ENCODE assay signal across 6 cellular contexts in the genomic region with DNA sequence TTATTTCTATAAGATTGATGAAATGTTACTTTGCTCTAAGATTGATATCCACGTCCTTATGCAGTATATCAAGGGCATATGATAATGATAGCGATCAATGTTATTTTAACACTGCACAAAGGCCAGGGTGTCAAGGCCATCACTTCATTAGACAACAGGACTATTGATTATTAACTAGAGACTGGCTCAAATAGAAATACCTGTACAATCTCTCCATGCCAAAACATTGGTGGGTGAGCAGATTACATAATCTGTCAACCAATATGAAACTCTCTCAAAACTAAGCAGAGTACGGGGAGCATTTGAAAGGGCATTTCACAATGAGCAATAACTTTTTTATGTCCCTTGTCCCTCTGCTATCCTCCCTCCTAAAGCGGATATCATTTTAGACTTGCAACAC.
"Had no signal": no experiment of that assay in that cellular context is flagged by ENCODE, and none has a peak within 500 bp of the region (broad histone marks: within the 10 kb centered on the region; RNA-seq: fewer than 3 reads in every experiment).

No MANE protein-coding gene starts in this region.

- H3K9me3 Mint-ChIP-seq: GM23338, H9, IgD-negative memory B cell had no signal

- H3K9ac ChIP-seq: KMS-11 had no signal

- DNase-seq: H9, HCEC 1CT, KBM-7 had no signal

- H3K27ac ChIP-seq: KMS-11 had no signal

- H3K36me3 Mint-ChIP-seq: IgD-negative memory B cell had no signal

- H3K4me3 ChIP-seq: GM23338 had no signal

- H3K4me1 Mint-ChIP-seq: IgD-negative memory B cell had no signal

- ATAC-seq: GM23338 had no signal

- H3K4me3 Mint-ChIP-seq: GM23338, H9, IgD-negative memory B cell had no signal
